ENCODE assay signal across 10 cellular contexts in the genomic region with DNA sequence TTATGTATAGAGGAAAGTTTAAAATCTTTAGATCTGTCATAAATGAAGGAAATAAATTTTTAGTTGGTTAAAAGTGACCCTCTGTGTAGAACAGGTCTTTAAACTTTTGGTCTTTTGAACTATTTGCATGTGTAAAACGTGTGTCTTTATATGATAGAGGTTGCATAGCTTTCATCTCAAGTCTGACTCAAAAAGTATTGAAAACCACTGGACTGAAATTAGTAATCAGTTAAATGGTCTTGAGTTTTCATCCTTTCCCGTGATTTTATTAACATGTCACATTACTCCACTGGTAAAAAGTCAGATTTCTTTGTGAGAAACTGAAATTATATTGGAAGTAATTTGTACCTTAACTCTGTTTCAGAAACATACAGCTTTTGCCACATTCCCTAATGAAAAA. TPM values are rescaled to one million over a fixed set of nuclear protein-coding genes. Genes with fewer than 3 reads are reported as not detected.
A peak's percentile ranks its signal among the peaks of the same experiment; 100 is the strongest.
DNase-seq lines count a peak whose midpoint lies in the region; ATAC-seq and TF ChIP-seq lines count a peak whose summit lies in the region.
"Had no signal": no experiment of that assay in that cellular context is flagged by ENCODE, and none has a peak within 500 bp of the region (broad histone marks: within the 10 kb centered on the region; RNA-seq: fewer than 3 reads in every experiment).

No MANE protein-coding gene starts in this region.

- DNase-seq in AG10803 (ENCODE audit: low read depth), result no peak
- no peak for DNase-seq in HFF-Myc (ENCODE audit: extremely low read depth, low read depth)
- DNase-seq in activated naive CD8-positive, alpha-beta T cell treated with anti-CD3 and anti-CD28 coated beads, Interleukin-2, amount 10 ng/mL, durations not matched to agents 7 days and 5 days, result no peak
- DNase-seq in CD1c-positive myeloid dendritic cell (ENCODE audit: extremely low spot score), result no peak
- DNase-seq in C1 segment of cervical spinal cord (lab: John Stamatoyannopoulos, UW), result no peak
- DNase-seq: DMS53, NCI-H2171 treated with DMSO at 0.1 percent for 48 hours had no signal

- no peaks in the 10 kb centered on the region for H3K4me1 ChIP-seq in mesodermal cell (ENCODE audit: control insufficient read depth, insufficient read depth, low read length, poor library complexity, severe bottlenecking)

- H3K27ac ChIP-seq in mesodermal cell (ENCODE audit: low read depth, low read length, severe bottlenecking), result no peak overlapping the region

- ATAC-seq in activated naive CD8-positive, alpha-beta T cell treated with anti-CD3 and anti-CD28 coated beads, Interleukin-2, amount 10 ng/mL, durations not matched to agents 7 days and 5 days (ENCODE audit: low read depth), result no peak
- ATAC-seq in HG03521 (IDR thresholded peaks at IDR 0.05; ENCODE audit: unreplicated experiment), result no peak
- ATAC-seq in HG02840 (IDR thresholded peaks at IDR 0.05; ENCODE audit: low FRiP score, unreplicated experiment), result no peak

- no peak overlapping the region for H3K27ac Mint-ChIP-seq in activated naive CD8-positive, alpha-beta T cell treated with anti-CD3 and anti-CD28 coated beads, Interleukin-2, amount 10 ng/mL, durations not matched to agents 7 days and 5 days

- peaks cover 37% of the 10 kb centered on the region for H3K4me1 Mint-ChIP-seq in activated naive CD8-positive, alpha-beta T cell treated with anti-CD3 and anti-CD28 coated beads, Interleukin-2, amount 10 ng/mL, durations not matched to agents 7 days and 5 days

- peak overlapping the region; percentile 69 for H3K4me3 Mint-ChIP-seq in activated naive CD8-positive, alpha-beta T cell treated with anti-CD3 and anti-CD28 coated beads, Interleukin-2, amount 10 ng/mL, durations not matched to agents 7 days and 5 days

- POLR2A ChIA-PET in activated naive CD8-positive, alpha-beta T cell treated with anti-CD3 and anti-CD28 coated beads, Interleukin-2, amount 10 ng/mL, durations not matched to agents 7 days and 5 days (lab: Charles Lee), result no interaction called here

- WGBS in mesodermal cell (ENCODE audit: insufficient coverage in 2 of 2), 2 experiments, result 60 to 83% methylated on average over 1 of the region's 2 CpGs

- H3K36me3 Mint-ChIP-seq in activated naive CD8-positive, alpha-beta T cell treated with anti-CD3 and anti-CD28 coated beads, Interleukin-2, amount 10 ng/mL, durations not matched to agents 7 days and 5 days, result peaks cover 37% of the 10 kb centered on the region

- TF ChIP-seq CTCF in AG10803 (conservative IDR thresholded peaks at IDR 0.05; ENCODE audit: low read length) (no peak), HFF-Myc (IDR thresholded peaks at IDR 0.05; ENCODE audit: low read depth, low read length, missing control alignments) (no peak)

- H3K9me3 ChIP-seq in mesodermal cell (ENCODE audit: control insufficient read depth, low read length), result no peaks in the 10 kb centered on the region

- H3K4me3 ChIP-seq in AG10803 (ENCODE audit: low read length) (peak overlapping the region; percentile 84; the same call in 1 of the 2 replicates), HFF-Myc (replicated peaks; ENCODE audit: low read depth, low read length) (peak overlapping the region; percentile 94; the same call in 1 of the 2 replicates), mesodermal cell (ENCODE audit: extremely low read depth, insufficient read depth, low read length, poor library complexity, severe bottlenecking) (peak overlapping the region; percentile 74)

- H3K36me3 ChIP-seq in mesodermal cell (ENCODE audit: control insufficient read depth, insufficient read depth, low read length), result peaks cover 21% of the 10 kb centered on the region

- peaks cover 2% of the 10 kb centered on the region for H3K27me3 Mint-ChIP-seq in activated naive CD8-positive, alpha-beta T cell treated with anti-CD3 and anti-CD28 coated beads, Interleukin-2, amount 10 ng/mL, durations not matched to agents 7 days and 5 days

- no peaks in the 10 kb centered on the region for H3K9me3 Mint-ChIP-seq in activated naive CD8-positive, alpha-beta T cell treated with anti-CD3 and anti-CD28 coated beads, Interleukin-2, amount 10 ng/mL, durations not matched to agents 7 days and 5 days

RNA-seq across cellular contexts. Expression of gene RNPC3, which starts 1.8 kb away (rescaled TPM):
- total RNA-seq in activated naive CD8-positive, alpha-beta T cell treated with anti-CD3 and anti-CD28 coated beads, Interleukin-2, amount 10 ng/mL, durations not matched to agents 7 days and 5 days, result 10 to 100 TPM; 44.4 to 47.8 TPM
- 16.2 TPM for polyA plus RNA-seq in mesodermal cell (2013, experiment 1 of 2)
- polyA plus RNA-seq in mesodermal cell (2013, experiment 2 of 2), result 15.3 TPM

RNA-seq across cellular contexts. Expression of gene AMY2B, which starts 44.1 kb away (rescaled TPM):
- 10 to 100 TPM; 23.3 to 23.5 TPM for total RNA-seq in activated naive CD8-positive, alpha-beta T cell treated with anti-CD3 and anti-CD28 coated beads, Interleukin-2, amount 10 ng/mL, durations not matched to agents 7 days and 5 days
- 2.6 TPM for polyA plus RNA-seq in mesodermal cell (2013, experiment 1 of 2)
- polyA plus RNA-seq in mesodermal cell (2013, experiment 2 of 2), result 3.7 TPM
